In genomic region chr7:11540271-11540761, GRCh38 we compare ENCODE assay signal across 15 cellular contexts.
A peak's percentile ranks its signal among the peaks of the same experiment; 100 is the strongest.
DNase-seq lines count a peak whose midpoint lies in the region; ATAC-seq and TF ChIP-seq lines count a peak whose summit lies in the region.
"Had no signal": no experiment of that assay in that cellular context is flagged by ENCODE, and none has a peak within 500 bp of the region (broad histone marks: within the 10 kb centered on the region; RNA-seq: fewer than 3 reads in every experiment).

No MANE protein-coding gene starts in this region.

- H3K4me3 Mint-ChIP-seq in Caco-2 (ENCODE audit: unreplicated experiment), result no peak overlapping the region

- no peak overlapping the region for H3K27ac Mint-ChIP-seq in Caco-2 (ENCODE audit: unreplicated experiment)

- TF ChIP-seq CTCF in Loucy (conservative IDR thresholded peaks at IDR 0.05; ENCODE audit: low read length) (no peak), astrocyte of the spinal cord (IDR thresholded peaks at IDR 0.05; ENCODE audit: low read depth, low read length) (no peak), left lung (IDR thresholded peaks at IDR 0.05) (no peak), Caco-2 (IDR thresholded peaks at IDR 0.05; ENCODE audit: insufficient read depth in 1 of 2, low read depth in 1 of 2, low read length in 1 of 2, severe bottlenecking in 1 of 2, unreplicated experiment in 1 of 2) (no peak)

- intact Hi-C loops in left lung (cut with DNase I) (no loop called here), Caco-2 (cut with micrococcal nuclease; ENCODE audit: unreplicated experiment) (no loop called here)

- H3K27me3 ChIP-seq in ACC112 (ENCODE audit: insufficient read depth, low read length), result no peaks in the 10 kb centered on the region
- H3K27me3 ChIP-seq in Loucy (ENCODE audit: insufficient read depth, low read length, poor library complexity, severe bottlenecking), result no peaks in the 10 kb centered on the region
- no peaks in the 10 kb centered on the region for H3K27me3 ChIP-seq in left lung
- no peaks in the 10 kb centered on the region for H3K27me3 ChIP-seq in Caco-2 (replicated peaks; ENCODE audit: control insufficient read depth, insufficient read depth, low read length)
- H3K27me3 ChIP-seq: dorsolateral prefrontal cortex had no signal

- no peaks in the 10 kb centered on the region; the same call in 1 of the 2 replicates for H3K36me3 ChIP-seq in ACC112 (ENCODE audit: insufficient read depth, low read length)
- H3K36me3 ChIP-seq in Loucy (ENCODE audit: insufficient read depth, low read length), result no peaks in the 10 kb centered on the region
- no peaks in the 10 kb centered on the region for H3K36me3 ChIP-seq in left lung
- H3K36me3 ChIP-seq in Caco-2 (ENCODE audit: control insufficient read depth, insufficient read depth, low read length), result no peaks in the 10 kb centered on the region

- no peaks in the 10 kb centered on the region for H3K27me3 Mint-ChIP-seq in Caco-2 (ENCODE audit: insufficient read depth, unreplicated experiment)

- H3K9me2 ChIP-seq in Loucy (replicated peaks; ENCODE audit: low read depth, low read length), result no peaks in the 10 kb centered on the region

- in situ Hi-C loops in astrocyte of the spinal cord (cut with HindIII; ENCODE audit: low sequenced_read_pairs), result no loop called here

- H3K4me1 Mint-ChIP-seq in Caco-2 (ENCODE audit: low read depth, unreplicated experiment), result no peaks in the 10 kb centered on the region

- H3K9me3 Mint-ChIP-seq in Caco-2 (ENCODE audit: unreplicated experiment), result no peaks in the 10 kb centered on the region

- H3K9me3 ChIP-seq in Loucy (ENCODE audit: insufficient read depth, low read depth, low read length), result 0 out of 2 replicates have a peak, but pooled peaks cover 4% of the 10 kb centered on the region
- H3K9me3 ChIP-seq in left lung, result peaks cover 0 to 1% of the 10 kb centered on the region in 2 donors
- H3K9me3 ChIP-seq in Caco-2, result no peaks in the 10 kb centered on the region

- H2AFZ ChIP-seq in ACC112 (ENCODE audit: low read length, unreplicated experiment) (peak overlapping the region; percentile 36), Loucy (ENCODE audit: low read length) (peak overlapping the region; percentile 74)

- H3K27ac ChIP-seq in ACC112 (ENCODE audit: low read depth, low read length) (peak overlapping the region; percentile 85), left lung (peak overlapping the region; percentile 11 to 33)

- no TSS peak for BruUV-seq in Caco-2 (replicated peaks; lab: Mats Ljungman, UMichigan)

- no peaks in the 10 kb centered on the region for H3K36me3 Mint-ChIP-seq in Caco-2 (ENCODE audit: insufficient read depth, unreplicated experiment)

- ATAC-seq in left lung, result peak; percentile 41
- ATAC-seq: GM12878, left colon had no signal

- CTCF ChIA-PET in Caco-2 (lab: Charles Lee), result no interaction called here

- POLR2A ChIA-PET in Caco-2 (lab: Charles Lee), result no interaction called here

- H3K79me2 ChIP-seq in ACC112 (ENCODE audit: control insufficient read depth, insufficient read depth, low read length, unreplicated experiment), result no peaks in the 10 kb centered on the region
- H3K79me2 ChIP-seq in Loucy (ENCODE audit: insufficient read depth, low read length), result no peaks in the 10 kb centered on the region

- peaks cover 23% of the 10 kb centered on the region for H3K4me1 ChIP-seq in ACC112 (ENCODE audit: control insufficient read depth, insufficient read depth, low read length, unreplicated experiment)
- peaks cover 28% of the 10 kb centered on the region for H3K4me1 ChIP-seq in Loucy (ENCODE audit: insufficient read depth, low read length, poor library complexity, severe bottlenecking)
- H3K4me1 ChIP-seq in left lung, result peaks cover 4 to 15% of the 10 kb centered on the region in 2 donors
- H3K4me1 ChIP-seq in Caco-2, result no peaks in the 10 kb centered on the region

- H3K4me3 ChIP-seq in ACC112 (ENCODE audit: low read depth, low read length) (peak overlapping the region; percentile 64), Loucy (ENCODE audit: low read length, poor library complexity, severe bottlenecking) (peak overlapping the region; percentile 40), astrocyte of the spinal cord (ENCODE audit: low read depth, low read length) (no peak overlapping the region), left lung (no peak overlapping the region), Caco-2 (ENCODE audit: low read depth, low read length) (no peak overlapping the region)
- H3K4me3 ChIP-seq: dorsolateral prefrontal cortex, GM12878 had no signal

- H4K20me1 ChIP-seq in Loucy (ENCODE audit: insufficient read depth, low read length, poor library complexity, severe bottlenecking), result no peaks in the 10 kb centered on the region

- H3F3A ChIP-seq in Loucy (ENCODE audit: low read depth), result peaks cover 5% of the 10 kb centered on the region; the same call in 1 of the 2 replicates

- peak overlapping the region; percentile 55 for H3K4me2 ChIP-seq in Loucy (ENCODE audit: low read depth, low read length, poor library complexity, severe bottlenecking)

- DNase-seq in astrocyte of the spinal cord (ENCODE audit: low read depth, low spot score) (peak; percentile 52), left lung (no peak), putamen (ENCODE audit: low spot score) (no peak), SHP77 treated with DMSO at 0.1 percent for 48 hours (lab: John Stamatoyannopoulos, UW) (no peak), NCI-H774 (lab: John Stamatoyannopoulos, UW) (no peak), Caco-2 (no peak)
- DNase-seq: dorsolateral prefrontal cortex, GOT3, left colon, NCI-H2081 treated with DMSO at 0.1 percent for 48 hours, small intestine, T-helper 1 cell had no signal

- peak overlapping the region; percentile 50 for H3K9ac ChIP-seq in Loucy (ENCODE audit: low read depth, low read length, poor library complexity, severe bottlenecking)

Comparison
In these comparisons a context has a peak if more than half of its experiments do, and no peak if none do; other contexts are left out.
1. H3K4me3 ChIP-seq: peak in ACC112 (single experiment) and Loucy (single experiment); none in astrocyte of the spinal cord (single experiment), left lung (0 of 2) and Caco-2 (single experiment).